21 cellular contexts compared by ENCODE assay signal in the genomic region with DNA sequence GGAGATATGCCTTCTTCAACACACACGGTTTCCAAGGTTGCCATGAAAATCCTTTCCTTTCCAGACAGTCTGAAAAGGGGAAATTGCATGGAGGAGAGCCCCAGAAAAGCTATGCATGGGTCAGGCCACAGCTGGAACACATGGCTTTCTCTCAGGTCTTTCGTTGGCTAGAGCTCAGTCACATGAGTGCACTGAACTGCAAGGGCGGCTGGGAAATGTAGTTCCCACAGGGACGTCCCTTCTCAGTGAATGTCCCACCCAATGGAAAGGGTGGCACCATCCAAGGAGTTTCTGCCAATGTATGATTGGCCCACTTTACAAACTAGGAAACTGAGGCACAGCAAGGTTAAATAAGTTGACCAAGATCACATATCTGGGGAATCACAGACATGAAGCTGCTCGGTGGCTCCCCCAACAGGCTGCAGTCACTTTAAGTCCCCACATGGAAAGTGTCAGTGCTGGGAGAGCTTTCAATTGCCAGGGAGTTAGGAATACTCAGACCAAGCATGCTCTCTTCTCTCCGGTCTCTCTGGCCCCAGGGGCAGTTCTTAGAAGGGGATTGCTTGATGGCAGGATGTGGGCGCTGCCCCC.
"Had no signal": no experiment of that assay in that cellular context is flagged by ENCODE, and none has a peak within 500 bp of the region (broad histone marks: within the 10 kb centered on the region; RNA-seq: fewer than 3 reads in every experiment).

No MANE protein-coding gene starts in this region.

- ATAC-seq: effector memory CD8-positive, alpha-beta T cell; sciatic nerve; stimulated activated memory B cell treated with anti-CD40 and anti-IgM and Interleukin-4, amounts not matched to agents 10 μg/mL and 1 μg/mL and 100 μg/mL, for 72 hours had no signal

- H3K4me1 ChIP-seq: colonic mucosa, esophagus muscularis mucosa, stomach, suprapubic skin, tibial nerve had no signal

- H3K27ac ChIP-seq: colonic mucosa, dorsolateral prefrontal cortex, esophagus muscularis mucosa, stomach, suprapubic skin, tibial nerve had no signal

- H3K9me3 ChIP-seq: colonic mucosa, esophagus muscularis mucosa, stomach, suprapubic skin had no signal

- H3K4me3 ChIP-seq: colonic mucosa, dorsolateral prefrontal cortex, esophagus muscularis mucosa, stomach, suprapubic skin, tibial nerve had no signal

- DNase-seq: activated CD4-positive, alpha-beta memory T cell treated with anti-CD3 and anti-CD28 coated beads for 36 hours; activated CD4-positive, alpha-beta T cell treated with anti-CD3 and anti-CD28 coated beads for 4 hours; activated CD4-positive, CD25-positive, alpha-beta regulatory T cell; activated effector memory CD4-positive, alpha-beta T cell treated with anti-CD3 and anti-CD28 coated beads, Interleukin-2, amount 50 U/mL, for 16 hours; activated naive CD4-positive, alpha-beta T cell treated with anti-CD3 and anti-CD28 coated beads, Interleukin-2, amount 10 ng/mL, durations not matched to agents 7 days and 5 days; amygdala; colonic mucosa; dorsolateral prefrontal cortex; effector memory CD8-positive, alpha-beta T cell; hypothalamus; occipital lobe; small intestine; stimulated activated CD4-positive, alpha-beta T cell treated with anti-CD3 and anti-CD28 coated beads, Interleukin-2, amount 100 ng/mL, for 24 hours; stomach; T1000 had no signal

- H3K36me3 ChIP-seq: colonic mucosa, esophagus muscularis mucosa, stomach, suprapubic skin, tibial nerve had no signal

- H3K9me3 Mint-ChIP-seq: nephron; stimulated activated memory B cell treated with anti-CD40 and anti-IgM and Interleukin-4, amounts not matched to agents 10 μg/mL and 1 μg/mL and 100 μg/mL, for 72 hours had no signal

- H3K27ac Mint-ChIP-seq: activated CD4-positive, alpha-beta memory T cell treated with anti-CD3 and anti-CD28 coated beads for 36 hours; activated naive CD4-positive, alpha-beta T cell treated with anti-CD3 and anti-CD28 coated beads, Interleukin-2, amount 10 ng/mL, durations not matched to agents 7 days and 5 days; effector memory CD8-positive, alpha-beta T cell; nephron; stimulated activated memory B cell treated with anti-CD40 and anti-IgM and Interleukin-4, amounts not matched to agents 10 μg/mL and 1 μg/mL and 100 μg/mL, for 72 hours had no signal

- H3K36me3 Mint-ChIP-seq: activated CD4-positive, alpha-beta memory T cell treated with anti-CD3 and anti-CD28 coated beads for 36 hours; activated naive CD4-positive, alpha-beta T cell treated with anti-CD3 and anti-CD28 coated beads, Interleukin-2, amount 10 ng/mL, durations not matched to agents 7 days and 5 days; stimulated activated memory B cell treated with anti-CD40 and anti-IgM and Interleukin-4, amounts not matched to agents 10 μg/mL and 1 μg/mL and 100 μg/mL, for 72 hours had no signal

- H3K27me3 ChIP-seq: colonic mucosa, tibial nerve had no signal

- H3K4me3 Mint-ChIP-seq: activated CD4-positive, alpha-beta memory T cell treated with anti-CD3 and anti-CD28 coated beads for 36 hours; activated naive CD4-positive, alpha-beta T cell treated with anti-CD3 and anti-CD28 coated beads, Interleukin-2, amount 10 ng/mL, durations not matched to agents 7 days and 5 days; effector memory CD8-positive, alpha-beta T cell; nephron; stimulated activated memory B cell treated with anti-CD40 and anti-IgM and Interleukin-4, amounts not matched to agents 10 μg/mL and 1 μg/mL and 100 μg/mL, for 72 hours had no signal

- H3K4me1 Mint-ChIP-seq: activated naive CD4-positive, alpha-beta T cell treated with anti-CD3 and anti-CD28 coated beads, Interleukin-2, amount 10 ng/mL, durations not matched to agents 7 days and 5 days; nephron; stimulated activated memory B cell treated with anti-CD40 and anti-IgM and Interleukin-4, amounts not matched to agents 10 μg/mL and 1 μg/mL and 100 μg/mL, for 72 hours had no signal

- H3K27me3 Mint-ChIP-seq: activated naive CD4-positive, alpha-beta T cell treated with anti-CD3 and anti-CD28 coated beads, Interleukin-2, amount 10 ng/mL, durations not matched to agents 7 days and 5 days; stimulated activated memory B cell treated with anti-CD40 and anti-IgM and Interleukin-4, amounts not matched to agents 10 μg/mL and 1 μg/mL and 100 μg/mL, for 72 hours had no signal
